Comparison of ENCODE assay signal across 8 cellular contexts in the genomic region with DNA sequence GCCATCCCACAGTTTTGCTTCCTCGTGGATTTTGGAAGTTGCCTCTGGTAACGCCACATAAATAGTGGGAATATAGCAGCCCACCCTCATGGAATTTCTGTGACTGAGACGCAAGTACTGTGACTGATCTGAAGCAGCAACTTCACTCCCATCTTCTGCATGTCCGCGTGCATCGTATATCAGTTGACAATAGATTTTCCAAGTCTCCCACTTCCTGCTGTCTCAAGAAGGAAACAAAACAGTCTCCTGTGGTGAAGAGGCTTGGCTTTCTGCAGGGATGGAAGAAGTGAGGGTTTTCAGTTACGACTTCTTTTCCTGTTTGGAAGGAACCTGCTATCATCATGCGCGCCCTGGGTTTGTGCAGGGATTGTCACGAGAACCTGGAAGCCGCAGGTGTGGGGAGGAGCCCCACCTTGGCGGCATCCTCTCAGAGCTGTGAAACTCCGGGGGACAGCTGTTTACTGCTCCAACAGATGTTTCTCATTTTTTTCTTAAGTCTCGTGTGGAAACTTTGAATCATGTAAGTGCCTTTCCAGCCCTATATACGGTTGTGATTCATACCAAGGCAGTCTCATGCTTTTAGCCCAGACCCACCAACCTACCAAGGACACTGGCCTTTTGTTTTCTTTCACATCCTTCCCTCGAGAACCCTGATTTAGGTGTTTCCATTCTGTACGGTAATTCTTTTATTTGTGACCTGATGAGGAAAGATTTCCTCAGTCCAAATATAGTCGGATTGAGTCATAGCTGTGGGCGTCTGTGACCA. TPM values are rescaled to one million over a fixed set of nuclear protein-coding genes. Genes with fewer than 3 reads are reported as not detected.
DNase-seq lines count a peak whose midpoint lies in the region; ATAC-seq and TF ChIP-seq lines count a peak whose summit lies in the region.

No MANE protein-coding gene starts in this region.

- H4K20me1 ChIP-seq in H9 (ENCODE audit: control insufficient read depth, insufficient read depth, insufficient read length), result no peaks in the 10 kb centered on the region

- H3K23me2 ChIP-seq in H9 (ENCODE audit: insufficient read length, low read depth, low read length, poor library complexity, severe bottlenecking), result no peaks in the 10 kb centered on the region

- H2AK5ac ChIP-seq in H9 (ENCODE audit: insufficient read length, low read length), result no peak overlapping the region

- no peaks in the 10 kb centered on the region for H3K79me2 ChIP-seq in H9 (ENCODE audit: insufficient read depth, low read length)

- no peak overlapping the region for H2BK12ac ChIP-seq in H9 (ENCODE audit: insufficient read length, low read depth, low read length)

- H3K4ac ChIP-seq in H9 (ENCODE audit: low read depth, low read length), result no peak overlapping the region

- WGBS in H9 (ENCODE audit: extremely low coverage, insufficient read length, low lambda C conversion rate), result no CpG with 5 or more reads among the region's 19 CpGs
- 66% methylated on average over 19 of the region's 19 CpGs for WGBS in aorta, 2 donors

- H3K9ac ChIP-seq in H9 (ENCODE audit: extremely low read depth, insufficient read length, low read length), result no peak overlapping the region

- H4K5ac ChIP-seq in H9 (ENCODE audit: insufficient read length, low read depth, low read length), result no peak overlapping the region

- no peak overlapping the region for H2BK120ac ChIP-seq in H9 (ENCODE audit: low read depth, low read length, poor library complexity, severe bottlenecking)

- no peak overlapping the region for H3T11ph ChIP-seq in H9 (ENCODE audit: low read length)

- H3K23ac ChIP-seq in H9 (ENCODE audit: insufficient read length, low read depth, low read length), result no peak overlapping the region

- no peak overlapping the region for H3K4me2 ChIP-seq in H9 (ENCODE audit: insufficient read depth, insufficient read length, low read length)

- H3K56ac ChIP-seq in H9 (ENCODE audit: insufficient read length, low read depth, low read length), result no peak overlapping the region

- no peak overlapping the region for H2BK5ac ChIP-seq in H9 (ENCODE audit: insufficient read length, low read length)

- H3K18ac ChIP-seq in H9 (ENCODE audit: insufficient read length, low read depth, low read length), result no peak overlapping the region

- H3K4me1 Mint-ChIP-seq in H9 (peaks cover 23 to 24% of the 10 kb centered on the region in 2 experiments), endothelial cell (ENCODE audit: unreplicated experiment) (peaks cover 22% of the 10 kb centered on the region)

- H2BK15ac ChIP-seq in H9 (ENCODE audit: low read depth, low read length), result no peak overlapping the region

- DNase-seq in H9, result peak; percentile 24
- peak; percentile 4 for DNase-seq in T-helper 22 cell (ENCODE audit: low read depth)
- no peak for DNase-seq in endothelial cell (ENCODE audit: low spot score)
- peak; percentile 21 to 43 for DNase-seq in stimulated activated CD4-positive, alpha-beta T cell treated with anti-CD3 and anti-CD28 coated beads, Interleukin-2, amount 100 ng/mL, for 48 hours
- DNase-seq in lower lobe of right lung, result no peak
- DNase-seq in aorta, result no peak
- no peak for DNase-seq in NCI-H226

- no peak for ATAC-seq in lower lobe of right lung
- no peak for ATAC-seq in aorta (ENCODE audit: low FRiP score)
- no peak for ATAC-seq in GM21786 (IDR thresholded peaks at IDR 0.05; ENCODE audit: unreplicated experiment)

- H3K36me3 Mint-ChIP-seq in H9 (ENCODE audit: insufficient read depth in 1 of 3, low read depth in 3 of 3), result peaks cover 0 to 9% (median 3%) of the 10 kb centered on the region in 3 experiments; a peak in 3 of 7 replicates
- H3K36me3 Mint-ChIP-seq in endothelial cell (ENCODE audit: low read depth, unreplicated experiment), result no peaks in the 10 kb centered on the region

- H3K27me3 Mint-ChIP-seq in H9 (ENCODE audit: low read depth) (peaks cover 3% of the 10 kb centered on the region), endothelial cell (ENCODE audit: unreplicated experiment) (no peaks in the 10 kb centered on the region)

- intact Hi-C loops in lower lobe of right lung (cut with DNase I) (no loop called here), aorta (cut with DNase I) (loop anchor here (5.0 to 10.0 kb wide), 2 partner anchors 115 to 138 kb away; no protein-coding TSS in a partner anchor)

- H4K91ac ChIP-seq in H9 (ENCODE audit: insufficient read length, low read depth, low read length), result no peak overlapping the region

- H2AFZ ChIP-seq in H9 (ENCODE audit: low read length), result no peak overlapping the region

- H3K27me3 ChIP-seq in H9 (ENCODE audit: insufficient read depth, low read length) (no peaks in the 10 kb centered on the region), lower lobe of right lung (ENCODE audit: low read depth) (no peaks in the 10 kb centered on the region), aorta (ENCODE audit: control insufficient read depth in 1 of 2, insufficient read depth in 2 of 2, low read length in 1 of 2) (no peaks in the 10 kb centered on the region)

- no peak for TF ChIP-seq CTCF in H9 (conservative IDR thresholded peaks at IDR 0.05)
- no peak for TF ChIP-seq CTCF in endothelial cell (IDR thresholded peaks at IDR 0.05; ENCODE audit: unreplicated experiment)
- TF ChIP-seq CTCF in lower lobe of right lung (IDR thresholded peaks at IDR 0.05), result no peak

- no peak overlapping the region for H3K4me3 Mint-ChIP-seq in H9
- no peak overlapping the region for H3K4me3 Mint-ChIP-seq in endothelial cell (ENCODE audit: unreplicated experiment)

- no peak overlapping the region for H2BK20ac ChIP-seq in H9 (ENCODE audit: low read depth, low read length, poor library complexity, severe bottlenecking)

- H3K4me3 ChIP-seq in lower lobe of right lung (no peak overlapping the region), aorta (ENCODE audit: low read length in 2 of 2) (no peak overlapping the region)

- H3K9me3 Mint-ChIP-seq in H9, result peaks cover 8 to 9% of the 10 kb centered on the region in 2 experiments
- H3K9me3 Mint-ChIP-seq in endothelial cell (ENCODE audit: unreplicated experiment), result peaks cover 1% of the 10 kb centered on the region

- no peak overlapping the region for H3K14ac ChIP-seq in H9 (ENCODE audit: insufficient read depth, low read length)

- H3K4me1 ChIP-seq in H9 (ENCODE audit: insufficient read depth, low read length) (no peaks in the 10 kb centered on the region), lower lobe of right lung (peaks cover 18% of the 10 kb centered on the region), aorta (ENCODE audit: control insufficient read depth in 1 of 2, insufficient read depth in 2 of 2, low read length in 2 of 2) (peaks cover 0 to 3% of the 10 kb centered on the region in 2 donors)

- no peaks in the 10 kb centered on the region for H3K9me3 ChIP-seq in H9 (ENCODE audit: control insufficient read depth, low read depth, low read length)
- no peaks in the 10 kb centered on the region for H3K9me3 ChIP-seq in lower lobe of right lung
- peaks cover 2% of the 10 kb centered on the region for H3K9me3 ChIP-seq in aorta (ENCODE audit: control insufficient read depth, low read length)

- H3K27ac Mint-ChIP-seq in H9 (no peak overlapping the region), endothelial cell (ENCODE audit: unreplicated experiment) (peak overlapping the region; percentile 31)

- H3K36me3 ChIP-seq in lower lobe of right lung, result no peaks in the 10 kb centered on the region
- no peaks in the 10 kb centered on the region for H3K36me3 ChIP-seq in aorta (ENCODE audit: control insufficient read depth in 1 of 2, insufficient read depth in 2 of 2, low read length in 1 of 2)

- H3K27ac ChIP-seq in H9 (ENCODE audit: insufficient read length, low read depth, low read length) (no peak overlapping the region), lower lobe of right lung (no peak overlapping the region), aorta (ENCODE audit: low read depth in 1 of 2, low read length in 2 of 2) (no peak overlapping the region)

- H4K8ac ChIP-seq in H9 (replicated peaks; ENCODE audit: insufficient read length, low read depth, low read length), result no peak overlapping the region

- no peaks in the 10 kb centered on the region for H3K79me1 ChIP-seq in H9 (ENCODE audit: insufficient read depth, low read depth, low read length, poor library complexity, severe bottlenecking)

RNA-seq across cellular contexts. Expression of a gene that starts 57.5 kb away (rescaled TPM):
- total RNA-seq in H9 (2021) (12.0 and 15.4 TPM in 2 replicates), endothelial cell (ENCODE audit: unreplicated experiment) (98.0 TPM), lower lobe of right lung (37.5 TPM), aorta (10 to 100 TPM; 46.0 to 53.1 TPM)
- 10 to 100 TPM; 18.5 to 30.4 TPM for polyA plus RNA-seq in aorta

Comparison
In these comparisons a context has a peak if more than half of its experiments do, and no peak if none do; other contexts are left out.
1. DNase-seq: peak in H9 (single experiment), T-helper 22 cell (single experiment) and stimulated activated CD4-positive, alpha-beta T cell treated with anti-CD3 and anti-CD28 coated beads, Interleukin-2, amount 100 ng/mL, for 48 hours (2 of 2); none in endothelial cell (single experiment), lower lobe of right lung (single experiment), aorta (0 of 2) and NCI-H226 (single experiment).